34 cellular contexts compared by ENCODE assay signal in genomic region chr1:20120796-20121195, GRCh38. TPM values are rescaled to one million over a fixed set of nuclear protein-coding genes. Genes with fewer than 3 reads are reported as not detected.
"Had no signal": no experiment of that assay in that cellular context is flagged by ENCODE, and none has a peak within 500 bp of the region (broad histone marks: within the 10 kb centered on the region; RNA-seq: fewer than 3 reads in every experiment).

No MANE protein-coding gene starts in this region.

- H3K9me3 Mint-ChIP-seq: naive thymus-derived CD8-positive, alpha-beta T cell; nephron; neural crest cell; stimulated activated naive CD8-positive, alpha-beta T cell treated with anti-CD3 and anti-CD28 coated beads, Interleukin-15, amount 100 ng/mL, for 72 hours had no signal

- H3K36me3 Mint-ChIP-seq: immature natural killer cell; naive thymus-derived CD8-positive, alpha-beta T cell had no signal

- DNase-seq: heart left ventricle; hypothalamus; immature natural killer cell; kidney; left colon; left lung; lower lobe of right lung; mammary epithelial cell; mesendoderm; midbrain; mucosa of descending colon; occipital lobe; ovary; retina; right cardiac atrium; stimulated activated CD4-positive, alpha-beta T cell treated with anti-CD3 and anti-CD28 coated beads, Interleukin-2, amount 100 ng/mL, for 24 hours; stimulated activated CD4-positive, alpha-beta T cell treated with anti-CD3 and anti-CD28 coated beads, Interleukin-4, amount 100 ng/mL, for 1 hour; stimulated activated naive CD4-positive, alpha-beta T cell treated with Interleukin-2 at 50 U/mL for 16 hours; stimulated activated naive CD8-positive, alpha-beta T cell treated with anti-CD3 and anti-CD28 coated beads, Interleukin-15, amount 100 ng/mL, for 72 hours; substantia nigra; thyroid gland; transverse colon; upper lobe of left lung had no signal

- H3K27ac Mint-ChIP-seq: immature natural killer cell, nephron had no signal

- H3K4me3 Mint-ChIP-seq: immature natural killer cell; naive thymus-derived CD8-positive, alpha-beta T cell; nephron; neural crest cell; stimulated activated naive CD8-positive, alpha-beta T cell treated with anti-CD3 and anti-CD28 coated beads, Interleukin-15, amount 100 ng/mL, for 72 hours had no signal

- H3K4me1 Mint-ChIP-seq: immature natural killer cell, nephron had no signal

- ATAC-seq: heart left ventricle; left colon; left lung; lower lobe of right lung; mucosa of descending colon; naive thymus-derived CD8-positive, alpha-beta T cell; right cardiac atrium; stimulated activated naive CD8-positive, alpha-beta T cell treated with anti-CD3 and anti-CD28 coated beads, Interleukin-15, amount 100 ng/mL, for 72 hours had no signal

RNA-seq across cellular contexts. Expression of gene PLA2G2D, which starts 1.5 kb away (rescaled TPM):
- total RNA-seq: left lung; mammary epithelial cell; myocyte; naive thymus-derived CD8-positive, alpha-beta T cell; neural crest cell; occipital lobe; prostate gland; right cardiac atrium; skeletal muscle tissue; smooth muscle cell; temporal lobe; thyroid gland; urinary bladder; vagina had no signal
- polyA plus RNA-seq: heart left ventricle; immature natural killer cell; mammary epithelial cell; naive thymus-derived CD8-positive, alpha-beta T cell; right cardiac atrium; smooth muscle cell; urinary bladder had no signal

RNA-seq across cellular contexts. Expression of gene PLA2G2F, which starts 18.3 kb away (rescaled TPM):
- total RNA-seq: heart left ventricle; kidney; left lung; lower lobe of right lung; mammary epithelial cell; myocyte; naive thymus-derived CD8-positive, alpha-beta T cell; neural crest cell; occipital lobe; right cardiac atrium; skeletal muscle tissue; temporal lobe; thyroid gland; upper lobe of left lung; vagina had no signal
- polyA plus RNA-seq: heart left ventricle; immature natural killer cell; liver; naive thymus-derived CD8-positive, alpha-beta T cell; right cardiac atrium had no signal

RNA-seq across cellular contexts. Expression of gene PLA2G5, which starts 50.8 kb away (rescaled TPM):
- total RNA-seq: mammary epithelial cell; myocyte; naive thymus-derived CD8-positive, alpha-beta T cell; neural crest cell had no signal
- polyA plus RNA-seq: immature natural killer cell; naive thymus-derived CD8-positive, alpha-beta T cell had no signal
